Comparison of ENCODE assay signal across 14 cellular contexts in genomic region chr16:25167920-25168319, GRCh38. TPM values are rescaled to one million over a fixed set of nuclear protein-coding genes. Genes with fewer than 3 reads are reported as not detected.
"Had no signal": no experiment of that assay in that cellular context is flagged by ENCODE, and none has a peak within 500 bp of the region (broad histone marks: within the 10 kb centered on the region; RNA-seq: fewer than 3 reads in every experiment).

No MANE protein-coding gene starts in this region.

RNA-seq across cellular contexts. Expression of gene AQP8, which starts 48.8 kb away (rescaled TPM):
- total RNA-seq: activated naive CD4-positive, alpha-beta T cell treated with anti-CD3 and anti-CD28 coated beads for 36 hours; activated naive CD4-positive, alpha-beta T cell treated with anti-CD3 and anti-CD28 coated beads, Interleukin-2, amount 50 U/mL, for 72 hours; activated naive CD8-positive, alpha-beta T cell treated with anti-CD3 and anti-CD28 coated beads for 36 hours; activated naive CD8-positive, alpha-beta T cell treated with anti-CD3 and anti-CD28 coated beads, Interleukin-2, amount 10 ng/mL, durations not matched to agents 7 days and 5 days; activated T-helper 1 cell treated with anti-CD3 and anti-CD28 coated beads, Interleukin-12 subunit alpha, Interleukin-12 subunit beta, Interleukin-2, Interleukin-4 antibody, amounts not matched to agents 30 ng/mL and 10 ng/mL and 1 ng/mL, durations not matched to agents 14 hours and 24 hours and 36 hours; activated T-helper 17 cell treated with anti-CD3 and anti-CD28 coated beads, Interleukin-2, amount 50 U/mL, for 72 hours; activated T-helper 2 cell treated with anti-CD3 and anti-CD28 coated beads, Interferon-gamma antibody, Interleukin-2, Interleukin-4, amounts not matched to agents 10 μg/mL and 5 μg/mL and 100 μg/mL, durations not matched to agents 14 hours and 24 hours and 36 hours; aorta; ascending aorta; astrocyte; bronchial epithelial cell; cardiac septum; cerebellum; chondrocyte had no signal
